1 cellular context compared by ENCODE assay signal in the genomic region with DNA sequence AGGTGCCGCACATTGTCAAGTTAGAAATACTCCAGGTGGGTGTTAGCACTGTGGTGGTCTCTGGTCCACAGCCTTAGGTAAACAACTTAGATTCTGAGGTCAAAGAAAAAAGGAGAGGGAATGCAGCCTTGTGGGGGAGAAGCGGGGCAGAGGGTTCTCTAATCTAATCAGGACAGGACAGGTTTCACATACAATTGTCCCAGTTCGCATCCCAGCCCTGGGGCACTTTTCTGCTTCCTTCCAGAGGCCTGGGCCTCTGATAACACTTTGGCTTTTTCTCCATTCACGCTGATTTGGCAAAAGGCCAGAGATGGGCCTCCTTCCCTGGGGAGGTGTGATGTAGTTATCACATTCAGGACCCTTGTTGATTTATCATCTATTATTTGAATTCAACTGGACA.
TF ChIP-seq lines count a peak whose summit lies in the region.

No MANE protein-coding gene starts in this region.

TF ChIP-seq in K562, 482 proteins besides CTCF, POLR2A, EP300 and RAD21 (continued from another document and continues in another):
- TF ChIP-seq CHD7 (IDR thresholded peaks at IDR 0.05; ENCODE audit: low read depth, low read length) (no peak), FOXA1 (IDR thresholded peaks at IDR 0.05; ENCODE audit: borderline replicate concordance) (no peak), NCOA6 (IDR thresholded peaks at IDR 0.05) (no peak), MYC (IDR thresholded peaks at IDR 0.05; ENCODE audit: low read depth, low read length) (0 out of 2 replicates have a peak, but pooled peaks have one; percentile 41), MYC (CRISPR knock-in tag; IDR thresholded peaks at IDR 0.05; ENCODE audit: borderline replicate concordance, low read depth) (no peak), NFATC3 (IDR thresholded peaks at IDR 0.05) (no peak), ZNF217 (CRISPR knock-in tag; IDR thresholded peaks at IDR 0.05) (no peak), YY1 (IDR thresholded peaks at IDR 0.05; ENCODE audit: borderline replicate concordance in 1 of 3, control insufficient read depth in 1 of 3, extremely low read depth in 1 of 3, insufficient read depth in 3 of 3, insufficient read length in 1 of 3, insufficient replicate concordance in 2 of 3, low read depth in 1 of 3, low read length in 2 of 3) (no peak), CEBPG (CRISPR knock-in tag; IDR thresholded peaks at IDR 0.05) (no peak), CEBPG (tag; conservative IDR thresholded peaks at IDR 0.05 in 1 of 2, IDR thresholded peaks at IDR 0.05 in 1 of 2) (no peak), TFAM (CRISPR knock-in tag; conservative IDR thresholded peaks at IDR 0.05) (no peak), PBX2 (CRISPR knock-in tag; IDR thresholded peaks at IDR 0.05; ENCODE audit: low read depth) (no peak), PBX2 (tag; conservative IDR thresholded peaks at IDR 0.05; ENCODE audit: low read depth) (peak; percentile 38; the same call in 1 of the 2 replicates), MECOM (CRISPR knock-in tag; IDR thresholded peaks at IDR 0.05) (peak; percentile 70; the same call in 1 of the 2 replicates), TAF1 (IDR thresholded peaks at IDR 0.05; ENCODE audit: control insufficient read depth, extremely low read depth, insufficient read depth, low read length, severe bottlenecking) (no peak), PTRF (tag; IDR thresholded peaks at IDR 0.05) (no peak), THRAP3 (IDR thresholded peaks at IDR 0.05; ENCODE audit: borderline replicate concordance) (no peak), ESRRB (CRISPR knock-in tag; IDR thresholded peaks at IDR 0.05; ENCODE audit: borderline replicate concordance) (no peak), GTF2B (IDR thresholded peaks at IDR 0.05; ENCODE audit: extremely low read depth, insufficient read length) (no peak)
- TF ChIP-seq, protein P1, sequence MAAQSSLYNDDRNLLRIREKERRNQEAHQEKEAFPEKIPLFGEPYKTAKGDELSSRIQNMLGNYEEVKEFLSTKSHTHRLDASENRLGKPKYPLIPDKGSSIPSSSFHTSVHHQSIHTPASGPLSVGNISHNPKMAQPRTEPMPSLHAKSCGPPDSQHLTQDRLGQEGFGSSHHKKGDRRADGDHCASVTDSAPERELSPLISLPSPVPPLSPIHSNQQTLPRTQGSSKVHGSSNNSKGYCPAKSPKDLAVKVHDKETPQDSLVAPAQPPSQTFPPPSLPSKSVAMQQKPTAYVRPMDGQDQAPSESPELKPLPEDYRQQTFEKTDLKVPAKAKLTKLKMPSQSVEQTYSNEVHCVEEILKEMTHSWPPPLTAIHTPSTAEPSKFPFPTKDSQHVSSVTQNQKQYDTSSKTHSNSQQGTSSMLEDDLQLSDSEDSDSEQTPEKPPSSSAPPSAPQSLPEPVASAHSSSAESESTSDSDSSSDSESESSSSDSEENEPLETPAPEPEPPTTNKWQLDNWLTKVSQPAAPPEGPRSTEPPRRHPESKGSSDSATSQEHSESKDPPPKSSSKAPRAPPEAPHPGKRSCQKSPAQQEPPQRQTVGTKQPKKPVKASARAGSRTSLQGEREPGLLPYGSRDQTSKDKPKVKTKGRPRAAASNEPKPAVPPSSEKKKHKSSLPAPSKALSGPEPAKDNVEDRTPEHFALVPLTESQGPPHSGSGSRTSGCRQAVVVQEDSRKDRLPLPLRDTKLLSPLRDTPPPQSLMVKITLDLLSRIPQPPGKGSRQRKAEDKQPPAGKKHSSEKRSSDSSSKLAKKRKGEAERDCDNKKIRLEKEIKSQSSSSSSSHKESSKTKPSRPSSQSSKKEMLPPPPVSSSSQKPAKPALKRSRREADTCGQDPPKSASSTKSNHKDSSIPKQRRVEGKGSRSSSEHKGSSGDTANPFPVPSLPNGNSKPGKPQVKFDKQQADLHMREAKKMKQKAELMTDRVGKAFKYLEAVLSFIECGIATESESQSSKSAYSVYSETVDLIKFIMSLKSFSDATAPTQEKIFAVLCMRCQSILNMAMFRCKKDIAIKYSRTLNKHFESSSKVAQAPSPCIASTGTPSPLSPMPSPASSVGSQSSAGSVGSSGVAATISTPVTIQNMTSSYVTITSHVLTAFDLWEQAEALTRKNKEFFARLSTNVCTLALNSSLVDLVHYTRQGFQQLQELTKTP (IDR thresholded peaks at IDR 0.05; ENCODE audit: low read depth in 1 of 2, partially characterized antibody in 2 of 2), result peak in 1 of 2 experiments; percentile 27
- TF ChIP-seq, protein P2, sequence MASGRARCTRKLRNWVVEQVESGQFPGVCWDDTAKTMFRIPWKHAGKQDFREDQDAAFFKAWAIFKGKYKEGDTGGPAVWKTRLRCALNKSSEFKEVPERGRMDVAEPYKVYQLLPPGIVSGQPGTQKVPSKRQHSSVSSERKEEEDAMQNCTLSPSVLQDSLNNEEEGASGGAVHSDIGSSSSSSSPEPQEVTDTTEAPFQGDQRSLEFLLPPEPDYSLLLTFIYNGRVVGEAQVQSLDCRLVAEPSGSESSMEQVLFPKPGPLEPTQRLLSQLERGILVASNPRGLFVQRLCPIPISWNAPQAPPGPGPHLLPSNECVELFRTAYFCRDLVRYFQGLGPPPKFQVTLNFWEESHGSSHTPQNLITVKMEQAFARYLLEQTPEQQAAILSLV (tag; IDR thresholded peaks at IDR 0.05), result no peak
- TF ChIP-seq, protein P3, sequence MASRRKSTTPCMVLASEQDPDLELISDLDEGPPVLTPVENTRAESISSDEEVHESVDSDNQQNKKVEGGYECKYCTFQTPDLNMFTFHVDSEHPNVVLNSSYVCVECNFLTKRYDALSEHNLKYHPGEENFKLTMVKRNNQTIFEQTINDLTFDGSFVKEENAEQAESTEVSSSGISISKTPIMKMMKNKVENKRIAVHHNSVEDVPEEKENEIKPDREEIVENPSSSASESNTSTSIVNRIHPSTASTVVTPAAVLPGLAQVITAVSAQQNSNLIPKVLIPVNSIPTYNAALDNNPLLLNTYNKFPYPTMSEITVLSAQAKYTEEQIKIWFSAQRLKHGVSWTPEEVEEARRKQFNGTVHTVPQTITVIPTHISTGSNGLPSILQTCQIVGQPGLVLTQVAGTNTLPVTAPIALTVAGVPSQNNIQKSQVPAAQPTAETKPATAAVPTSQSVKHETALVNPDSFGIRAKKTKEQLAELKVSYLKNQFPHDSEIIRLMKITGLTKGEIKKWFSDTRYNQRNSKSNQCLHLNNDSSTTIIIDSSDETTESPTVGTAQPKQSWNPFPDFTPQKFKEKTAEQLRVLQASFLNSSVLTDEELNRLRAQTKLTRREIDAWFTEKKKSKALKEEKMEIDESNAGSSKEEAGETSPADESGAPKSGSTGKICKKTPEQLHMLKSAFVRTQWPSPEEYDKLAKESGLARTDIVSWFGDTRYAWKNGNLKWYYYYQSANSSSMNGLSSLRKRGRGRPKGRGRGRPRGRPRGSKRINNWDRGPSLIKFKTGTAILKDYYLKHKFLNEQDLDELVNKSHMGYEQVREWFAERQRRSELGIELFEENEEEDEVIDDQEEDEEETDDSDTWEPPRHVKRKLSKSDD (conservative IDR thresholded peaks at IDR 0.05; ENCODE audit: low read length), result no peak
- TF ChIP-seq, protein P4, sequence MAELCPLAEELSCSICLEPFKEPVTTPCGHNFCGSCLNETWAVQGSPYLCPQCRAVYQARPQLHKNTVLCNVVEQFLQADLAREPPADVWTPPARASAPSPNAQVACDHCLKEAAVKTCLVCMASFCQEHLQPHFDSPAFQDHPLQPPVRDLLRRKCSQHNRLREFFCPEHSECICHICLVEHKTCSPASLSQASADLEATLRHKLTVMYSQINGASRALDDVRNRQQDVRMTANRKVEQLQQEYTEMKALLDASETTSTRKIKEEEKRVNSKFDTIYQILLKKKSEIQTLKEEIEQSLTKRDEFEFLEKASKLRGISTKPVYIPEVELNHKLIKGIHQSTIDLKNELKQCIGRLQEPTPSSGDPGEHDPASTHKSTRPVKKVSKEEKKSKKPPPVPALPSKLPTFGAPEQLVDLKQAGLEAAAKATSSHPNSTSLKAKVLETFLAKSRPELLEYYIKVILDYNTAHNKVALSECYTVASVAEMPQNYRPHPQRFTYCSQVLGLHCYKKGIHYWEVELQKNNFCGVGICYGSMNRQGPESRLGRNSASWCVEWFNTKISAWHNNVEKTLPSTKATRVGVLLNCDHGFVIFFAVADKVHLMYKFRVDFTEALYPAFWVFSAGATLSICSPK (IDR thresholded peaks at IDR 0.05; ENCODE audit: borderline replicate concordance), result no peak
